ENCODE assay signal across 8 cellular contexts in the genomic region with DNA sequence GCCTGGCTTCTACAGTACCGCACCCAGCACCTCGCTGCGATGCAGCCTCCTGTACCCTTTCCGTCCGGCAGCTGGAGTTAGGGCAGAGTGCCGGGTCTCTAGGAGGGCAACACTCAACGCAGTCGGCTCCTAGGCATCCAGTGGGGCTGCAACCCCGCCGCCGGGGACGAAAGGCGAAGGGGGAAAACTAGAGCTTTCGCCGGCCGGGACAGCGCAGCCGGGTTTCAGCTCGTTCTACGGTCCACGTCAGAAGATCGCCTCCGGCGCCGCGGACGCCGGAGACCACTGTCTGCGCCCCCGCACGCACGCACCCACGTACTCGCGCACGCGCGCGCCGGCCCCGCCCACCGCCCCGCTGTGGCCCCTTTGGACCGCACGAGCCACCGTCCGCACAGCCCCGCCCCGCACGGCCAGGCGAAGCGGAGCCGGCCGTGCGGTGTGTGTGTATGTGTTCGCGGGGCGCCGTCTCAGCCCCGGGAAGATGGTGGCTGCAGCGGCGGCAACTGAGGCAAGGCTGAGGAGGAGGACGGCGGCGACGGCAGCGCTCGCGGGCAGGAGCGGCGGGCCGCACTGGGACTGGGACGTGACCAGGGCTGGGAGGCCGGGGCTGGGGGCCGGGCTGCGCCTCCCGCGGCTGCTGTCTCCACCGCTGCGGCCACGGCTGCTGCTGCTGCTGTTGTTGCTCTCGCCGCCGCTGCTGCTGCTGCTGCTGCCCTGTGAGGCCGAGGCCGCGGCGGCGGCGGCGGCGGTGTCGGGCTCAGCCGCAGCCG. TPM values are rescaled to one million over a fixed set of nuclear protein-coding genes. Genes with fewer than 3 reads are reported as not detected.
DNase-seq lines count a peak whose midpoint lies in the region; FAIRE-seq and TF ChIP-seq lines count a peak whose summit lies in the region.

A gene (plus strand): TSS at position 392 of the 770 bp plus-strand sequence. CDS start 90 bp downstream, at position 482.

- H3K27ac Mint-ChIP-seq in activated naive CD4-positive, alpha-beta T cell treated with anti-CD3 and anti-CD28 coated beads for 36 hours: no peak within 1 kb of the TSS

- intact Hi-C loops in activated naive CD4-positive, alpha-beta T cell treated with anti-CD3 and anti-CD28 coated beads for 36 hours (cut with micrococcal nuclease): loop anchor here (2.0 to 5.0 kb wide), 3 partner anchors 62 to 1341 kb away; a partner anchor contains a TSS

- DNase-seq in G401 (ENCODE audit: low spot score): peak; percentile 83
- peak; percentile 84 for DNase-seq in H54 (ENCODE audit: insufficient read length, low spot score)
- peak; percentile 88 for DNase-seq in M059J (ENCODE audit: low read depth)
- peak; percentile 92 for DNase-seq in SK-MEL-5 (ENCODE audit: low read depth, low spot score)
- peak; percentile 88 for DNase-seq in activated naive CD4-positive, alpha-beta T cell treated with anti-CD3 and anti-CD28 coated beads for 36 hours
- DNase-seq in frontal cortex (ENCODE audit: low spot score in 2 of 2): peak; percentile 95 to 96

- CTCF ChIA-PET in activated naive CD4-positive, alpha-beta T cell treated with anti-CD3 and anti-CD28 coated beads for 36 hours (lab: Charles Lee): no interaction called here

- FAIRE-seq in H54 (lab: Jason Lieb, UNC) (no peak), frontal cortex (lab: Jason Lieb, UNC) (no peak)

- H3K36me3 ChIP-seq in neutrophil (no peaks in the 10 kb centered on the region), subcutaneous abdominal adipose tissue (ENCODE audit: control insufficient read depth in 5 of 5, insufficient read depth in 5 of 5, low read length in 5 of 5) (no peaks in the 10 kb centered on the region)

- TF ChIP-seq POLR2A in H54 (IDR thresholded peaks at IDR 0.05; ENCODE audit: low read depth, low read length): peak; percentile 93

- peak within 1 kb of the TSS; percentile 75 to 83 for H3K4me3 ChIP-seq in neutrophil (ENCODE audit: low read depth in 1 of 2, low read length in 1 of 2)
- peak within 1 kb of the TSS; percentile 84 to 95 (median 91) for H3K4me3 ChIP-seq in subcutaneous abdominal adipose tissue (ENCODE audit: low read depth in 1 of 5, low read length in 5 of 5)

- no peaks in the 10 kb centered on the region for H3K27me3 Mint-ChIP-seq in activated naive CD4-positive, alpha-beta T cell treated with anti-CD3 and anti-CD28 coated beads for 36 hours (ENCODE audit: low read depth)

- H3K4me1 ChIP-seq in neutrophil (ENCODE audit: control insufficient read depth in 1 of 2, insufficient read depth in 1 of 2, low read depth in 1 of 2, low read length in 1 of 2): peaks cover 19 to 21% of the 10 kb centered on the region in 2 experiments
- H3K4me1 ChIP-seq in subcutaneous abdominal adipose tissue (ENCODE audit: control insufficient read depth in 5 of 5, insufficient read depth in 5 of 5, low read length in 5 of 5): peaks cover 9 to 39% (median 35%) of the 10 kb centered on the region in 5 donors

- peaks cover 29% of the 10 kb centered on the region for H3K4me1 Mint-ChIP-seq in activated naive CD4-positive, alpha-beta T cell treated with anti-CD3 and anti-CD28 coated beads for 36 hours (ENCODE audit: low read depth)

- TF ChIP-seq CTCF in neutrophil (IDR thresholded peaks at IDR 0.05): no peak

- in situ Hi-C loops in G401 (cut with HindIII; ENCODE audit: low sequenced_read_pairs): no loop called here
- in situ Hi-C loops in SK-MEL-5 (cut with HindIII; ENCODE audit: low pct_unique_long_range_greater_than_20kb, low sequenced_read_pairs): no loop called here

- H3K9me3 ChIP-seq in neutrophil (no peaks in the 10 kb centered on the region), subcutaneous abdominal adipose tissue (ENCODE audit: control insufficient read depth in 5 of 5, low read length in 5 of 5) (no peaks in the 10 kb centered on the region)

- H3K4me3 Mint-ChIP-seq in activated naive CD4-positive, alpha-beta T cell treated with anti-CD3 and anti-CD28 coated beads for 36 hours: peak within 1 kb of the TSS; percentile 86

- H3K36me3 Mint-ChIP-seq in activated naive CD4-positive, alpha-beta T cell treated with anti-CD3 and anti-CD28 coated beads for 36 hours (ENCODE audit: low read depth): peaks cover 1% of the 10 kb centered on the region

- H3K27ac ChIP-seq in neutrophil: peak within 1 kb of the TSS; percentile 61
- H3K27ac ChIP-seq in subcutaneous abdominal adipose tissue (ENCODE audit: low read depth, low read length): peak within 1 kb of the TSS; percentile 78

- no peaks in the 10 kb centered on the region for H3K9me3 Mint-ChIP-seq in activated naive CD4-positive, alpha-beta T cell treated with anti-CD3 and anti-CD28 coated beads for 36 hours

- peak within 1 kb of the TSS; percentile 84 to 97 (median 92) for H3K9ac ChIP-seq in subcutaneous abdominal adipose tissue (ENCODE audit: low read length in 5 of 5)

- peaks cover 13% of the 10 kb centered on the region for H3K27me3 ChIP-seq in neutrophil
- H3K27me3 ChIP-seq in subcutaneous abdominal adipose tissue (ENCODE audit: control insufficient read depth in 5 of 5, insufficient read depth in 4 of 5, low read length in 5 of 5): no peaks in the 10 kb centered on the region

RNA-seq across cellular contexts. Expression of the gene that starts here (rescaled TPM):
- total RNA-seq in G401 (2014; rRNA removed; shearing (Covaris generic)): 11.2 and 21.6 TPM in 2 replicates
- 16.5 and 33.7 TPM in 2 replicates for total RNA-seq in M059J (2014; rRNA removed; shearing (Covaris generic))
- 53.6 and 54.1 TPM in 2 replicates for total RNA-seq in SK-MEL-5 (2014; rRNA removed; shearing (Covaris generic))
- polyA plus RNA-seq in SK-MEL-5 (2015; cell fraction: cytosol; rRNA removed): 68.6 and 87.8 TPM in 2 replicates
- 24.1 and 31.4 TPM in 2 replicates for polyA plus RNA-seq in SK-MEL-5 (2015; cell fraction: nucleus; rRNA removed)
- total RNA-seq in activated naive CD4-positive, alpha-beta T cell treated with anti-CD3 and anti-CD28 coated beads for 36 hours: 1 to 10 TPM; 5.1 TPM
- total RNA-seq in frontal cortex: 51.0 TPM

Comparison
In these comparisons a context has a peak if more than half of its experiments do, and no peak if none do; other contexts are left out.
1. Peak in every context shown above with its lines: DNase-seq, H3K4me3 ChIP-seq and H3K27ac ChIP-seq.